1 cellular context compared by ENCODE assay signal in the genomic region with DNA sequence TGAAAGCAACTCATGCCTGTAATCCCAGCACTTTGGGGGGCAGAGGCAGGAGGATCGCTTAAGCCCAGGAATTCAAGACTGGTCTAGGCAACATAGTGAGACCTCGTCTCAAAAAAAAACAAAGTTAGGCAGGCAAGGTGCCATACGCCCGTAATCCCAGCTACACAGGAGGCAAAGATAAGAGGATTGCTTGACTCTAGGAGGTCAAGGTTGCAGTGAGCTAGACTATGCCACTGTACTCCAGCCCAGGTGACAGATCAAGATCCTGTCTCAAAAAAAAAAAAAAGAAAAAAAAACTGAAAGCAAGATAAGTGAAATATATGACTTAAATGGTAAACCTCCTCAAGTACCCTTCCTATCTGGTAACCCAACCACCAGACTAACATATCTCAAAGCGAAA.
TF ChIP-seq lines count a peak whose summit lies in the region.

No MANE protein-coding gene starts in this region.

TF ChIP-seq in HEK293, 187 proteins besides CTCF, POLR2A, EP300 and RAD21 (continued from another document):
- TF ChIP-seq, protein P1, sequence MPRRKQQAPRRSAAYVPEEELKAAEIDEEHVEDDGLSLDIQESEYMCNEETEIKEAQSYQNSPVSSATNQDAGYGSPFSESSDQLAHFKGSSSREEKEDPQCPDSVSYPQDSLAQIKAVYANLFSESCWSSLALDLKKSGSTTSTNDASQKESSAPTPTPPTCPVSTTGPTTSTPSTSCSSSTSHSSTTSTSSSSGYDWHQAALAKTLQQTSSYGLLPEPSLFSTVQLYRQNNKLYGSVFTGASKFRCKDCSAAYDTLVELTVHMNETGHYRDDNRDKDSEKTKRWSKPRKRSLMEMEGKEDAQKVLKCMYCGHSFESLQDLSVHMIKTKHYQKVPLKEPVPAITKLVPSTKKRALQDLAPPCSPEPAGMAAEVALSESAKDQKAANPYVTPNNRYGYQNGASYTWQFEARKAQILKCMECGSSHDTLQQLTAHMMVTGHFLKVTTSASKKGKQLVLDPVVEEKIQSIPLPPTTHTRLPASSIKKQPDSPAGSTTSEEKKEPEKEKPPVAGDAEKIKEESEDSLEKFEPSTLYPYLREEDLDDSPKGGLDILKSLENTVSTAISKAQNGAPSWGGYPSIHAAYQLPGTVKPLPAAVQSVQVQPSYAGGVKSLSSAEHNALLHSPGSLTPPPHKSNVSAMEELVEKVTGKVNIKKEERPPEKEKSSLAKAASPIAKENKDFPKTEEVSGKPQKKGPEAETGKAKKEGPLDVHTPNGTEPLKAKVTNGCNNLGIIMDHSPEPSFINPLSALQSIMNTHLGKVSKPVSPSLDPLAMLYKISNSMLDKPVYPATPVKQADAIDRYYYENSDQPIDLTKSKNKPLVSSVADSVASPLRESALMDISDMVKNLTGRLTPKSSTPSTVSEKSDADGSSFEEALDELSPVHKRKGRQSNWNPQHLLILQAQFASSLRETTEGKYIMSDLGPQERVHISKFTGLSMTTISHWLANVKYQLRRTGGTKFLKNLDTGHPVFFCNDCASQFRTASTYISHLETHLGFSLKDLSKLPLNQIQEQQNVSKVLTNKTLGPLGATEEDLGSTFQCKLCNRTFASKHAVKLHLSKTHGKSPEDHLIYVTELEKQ (tag by site-specific recombination; IDR thresholded peaks at IDR 0.05; ENCODE audit: borderline replicate concordance) = no peak
- TF ChIP-seq ZNF416 (tag by site-specific recombination; IDR thresholded peaks at IDR 0.05) (no peak), PRDM4 (tag by site-specific recombination; IDR thresholded peaks at IDR 0.05) (no peak), ZBTB49 (tag by site-specific recombination; IDR thresholded peaks at IDR 0.05; ENCODE audit: low read depth) (no peak), FEZF1 (tag by site-specific recombination; IDR thresholded peaks at IDR 0.05) (peak; percentile 15; the same call in 1 of the 2 replicates), ZNF354C (tag by site-specific recombination; IDR thresholded peaks at IDR 0.05; ENCODE audit: borderline replicate concordance, low read depth) (no peak), ZBTB21 (tag by site-specific recombination; IDR thresholded peaks at IDR 0.05) (no peak), ZNF174 (tag by site-specific recombination; IDR thresholded peaks at IDR 0.05) (no peak), ZNF830 (tag by site-specific recombination; IDR thresholded peaks at IDR 0.05; ENCODE audit: low read depth) (no peak), ZNF2 (tag by site-specific recombination; IDR thresholded peaks at IDR 0.05) (no peak), ZNF621 (tag by site-specific recombination; IDR thresholded peaks at IDR 0.05) (no peak), YY1 (tag by site-specific recombination; IDR thresholded peaks at IDR 0.05) (no peak), SETDB1 (IDR thresholded peaks at IDR 0.05; ENCODE audit: insufficient read length, low read length) (no peak), ZNF488 (tag by site-specific recombination; IDR thresholded peaks at IDR 0.05) (no peak), KLF16 (tag by site-specific recombination; IDR thresholded peaks at IDR 0.05) (no peak), PRDM6 (tag by site-specific recombination; IDR thresholded peaks at IDR 0.05) (no peak), ZNF639 (tag by site-specific recombination; IDR thresholded peaks at IDR 0.05) (no peak), ZIC2 (tag by site-specific recombination; IDR thresholded peaks at IDR 0.05) (peak; percentile 96), ZNF510 (tag by site-specific recombination; IDR thresholded peaks at IDR 0.05; ENCODE audit: insufficient replicate concordance) (no peak), ZNF16 (tag by site-specific recombination; IDR thresholded peaks at IDR 0.05; ENCODE audit: low read depth) (no peak), ZNF785 (tag by site-specific recombination; IDR thresholded peaks at IDR 0.05) (no peak), ZBTB17 (tag by site-specific recombination; IDR thresholded peaks at IDR 0.05) (0 out of 2 replicates have a peak, but pooled peaks have one; percentile 16), ZNF404 (tag by site-specific recombination; IDR thresholded peaks at IDR 0.05) (no peak), ZNF248 (tag by site-specific recombination; IDR thresholded peaks at IDR 0.05) (no peak), GLIS1 (tag by site-specific recombination; IDR thresholded peaks at IDR 0.05) (peak; percentile 95), ZNF776 (tag by site-specific recombination; IDR thresholded peaks at IDR 0.05; ENCODE audit: borderline replicate concordance) (no peak), ZNF530 (tag by site-specific recombination; IDR thresholded peaks at IDR 0.05; ENCODE audit: low read depth) (no peak), ZNF19 (tag by site-specific recombination; IDR thresholded peaks at IDR 0.05; ENCODE audit: low read depth) (no peak)
- TF ChIP-seq, protein P2, sequence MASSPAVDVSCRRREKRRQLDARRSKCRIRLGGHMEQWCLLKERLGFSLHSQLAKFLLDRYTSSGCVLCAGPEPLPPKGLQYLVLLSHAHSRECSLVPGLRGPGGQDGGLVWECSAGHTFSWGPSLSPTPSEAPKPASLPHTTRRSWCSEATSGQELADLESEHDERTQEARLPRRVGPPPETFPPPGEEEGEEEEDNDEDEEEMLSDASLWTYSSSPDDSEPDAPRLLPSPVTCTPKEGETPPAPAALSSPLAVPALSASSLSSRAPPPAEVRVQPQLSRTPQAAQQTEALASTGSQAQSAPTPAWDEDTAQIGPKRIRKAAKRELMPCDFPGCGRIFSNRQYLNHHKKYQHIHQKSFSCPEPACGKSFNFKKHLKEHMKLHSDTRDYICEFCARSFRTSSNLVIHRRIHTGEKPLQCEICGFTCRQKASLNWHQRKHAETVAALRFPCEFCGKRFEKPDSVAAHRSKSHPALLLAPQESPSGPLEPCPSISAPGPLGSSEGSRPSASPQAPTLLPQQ (tag by site-specific recombination; IDR thresholded peaks at IDR 0.05) = no peak
- TF ChIP-seq, protein P3, sequence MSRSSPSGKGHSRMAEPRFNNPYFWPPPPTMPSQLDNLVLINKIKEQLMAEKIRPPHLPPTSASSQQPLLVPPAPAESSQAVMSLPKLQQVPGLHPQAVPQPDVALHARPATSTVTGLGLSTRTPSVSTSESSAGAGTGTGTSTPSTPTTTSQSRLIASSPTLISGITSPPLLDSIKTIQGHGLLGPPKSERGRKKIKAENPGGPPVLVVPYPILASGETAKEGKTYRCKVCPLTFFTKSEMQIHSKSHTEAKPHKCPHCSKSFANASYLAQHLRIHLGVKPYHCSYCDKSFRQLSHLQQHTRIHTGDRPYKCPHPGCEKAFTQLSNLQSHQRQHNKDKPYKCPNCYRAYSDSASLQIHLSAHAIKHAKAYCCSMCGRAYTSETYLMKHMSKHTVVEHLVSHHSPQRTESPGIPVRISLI (tag by site-specific recombination; IDR thresholded peaks at IDR 0.05) = peak; percentile 90
- TF ChIP-seq, protein P4, sequence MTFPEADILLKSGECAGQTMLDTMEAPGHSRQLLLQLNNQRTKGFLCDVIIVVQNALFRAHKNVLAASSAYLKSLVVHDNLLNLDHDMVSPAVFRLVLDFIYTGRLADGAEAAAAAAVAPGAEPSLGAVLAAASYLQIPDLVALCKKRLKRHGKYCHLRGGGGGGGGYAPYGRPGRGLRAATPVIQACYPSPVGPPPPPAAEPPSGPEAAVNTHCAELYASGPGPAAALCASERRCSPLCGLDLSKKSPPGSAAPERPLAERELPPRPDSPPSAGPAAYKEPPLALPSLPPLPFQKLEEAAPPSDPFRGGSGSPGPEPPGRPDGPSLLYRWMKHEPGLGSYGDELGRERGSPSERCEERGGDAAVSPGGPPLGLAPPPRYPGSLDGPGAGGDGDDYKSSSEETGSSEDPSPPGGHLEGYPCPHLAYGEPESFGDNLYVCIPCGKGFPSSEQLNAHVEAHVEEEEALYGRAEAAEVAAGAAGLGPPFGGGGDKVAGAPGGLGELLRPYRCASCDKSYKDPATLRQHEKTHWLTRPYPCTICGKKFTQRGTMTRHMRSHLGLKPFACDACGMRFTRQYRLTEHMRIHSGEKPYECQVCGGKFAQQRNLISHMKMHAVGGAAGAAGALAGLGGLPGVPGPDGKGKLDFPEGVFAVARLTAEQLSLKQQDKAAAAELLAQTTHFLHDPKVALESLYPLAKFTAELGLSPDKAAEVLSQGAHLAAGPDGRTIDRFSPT (tag by site-specific recombination; IDR thresholded peaks at IDR 0.05) = no peak
TF ChIP-seq in HEK293: peak in this region for 6.
